4 cellular contexts compared by ENCODE assay signal in the genomic region with DNA sequence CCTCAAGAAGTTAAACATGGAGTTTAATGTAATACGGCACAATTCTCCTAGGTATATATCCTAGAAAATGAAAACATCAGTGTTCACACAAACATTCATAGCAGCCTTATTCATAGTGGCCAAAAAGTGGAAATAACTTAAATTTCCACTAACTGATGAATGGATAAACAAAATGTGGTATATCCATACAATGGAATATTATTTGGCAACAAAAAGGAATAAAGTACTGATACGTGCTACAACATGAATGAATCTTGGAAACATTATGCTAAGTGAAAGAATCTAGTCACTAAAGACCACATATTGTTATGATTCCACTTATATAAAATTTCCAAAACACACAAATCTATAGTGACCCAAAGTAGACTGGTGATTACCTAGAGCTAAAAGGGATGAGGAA.
A peak's percentile ranks its signal among the peaks of the same experiment; 100 is the strongest.
TF ChIP-seq lines count a peak whose summit lies in the region.

No MANE protein-coding gene starts in this region.

TF ChIP-seq in SK-N-SH treated with all-trans-retinoic acid at 6 μM for 48 hours, 23 proteins besides CTCF, POLR2A, EP300 and RAD21:
- TF ChIP-seq ZNF8 (CRISPR knock-in tag; IDR thresholded peaks at IDR 0.05) (peak; percentile 98), SNAI2 (CRISPR knock-in tag; IDR thresholded peaks at IDR 0.05) (no peak), ESRRG (CRISPR knock-in tag; IDR thresholded peaks at IDR 0.05) (no peak)

TF ChIP-seq in SK-N-SH, 30 proteins besides CTCF, POLR2A, EP300 and RAD21:
- TF ChIP-seq, protein P1, sequence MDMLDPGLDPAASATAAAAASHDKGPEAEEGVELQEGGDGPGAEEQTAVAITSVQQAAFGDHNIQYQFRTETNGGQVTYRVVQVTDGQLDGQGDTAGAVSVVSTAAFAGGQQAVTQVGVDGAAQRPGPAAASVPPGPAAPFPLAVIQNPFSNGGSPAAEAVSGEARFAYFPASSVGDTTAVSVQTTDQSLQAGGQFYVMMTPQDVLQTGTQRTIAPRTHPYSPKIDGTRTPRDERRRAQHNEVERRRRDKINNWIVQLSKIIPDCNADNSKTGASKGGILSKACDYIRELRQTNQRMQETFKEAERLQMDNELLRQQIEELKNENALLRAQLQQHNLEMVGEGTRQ (IDR thresholded peaks at IDR 0.05; ENCODE audit: borderline replicate concordance, low read depth, low read length), result no peak
- no peak for TF ChIP-seq RCOR1 (IDR thresholded peaks at IDR 0.05; ENCODE audit: low read length)
- TF ChIP-seq RFX5 (IDR thresholded peaks at IDR 0.05; ENCODE audit: low read length), result no peak
- no peak for TF ChIP-seq GATA2 (CRISPR knock-in tag; IDR thresholded peaks at IDR 0.05)
- TF ChIP-seq NFIC (IDR thresholded peaks at IDR 0.05; ENCODE audit: borderline replicate concordance), result no peak

TF ChIP-seq in HEK293, 187 proteins besides CTCF, POLR2A, EP300 and RAD21:
- TF ChIP-seq, protein P2, sequence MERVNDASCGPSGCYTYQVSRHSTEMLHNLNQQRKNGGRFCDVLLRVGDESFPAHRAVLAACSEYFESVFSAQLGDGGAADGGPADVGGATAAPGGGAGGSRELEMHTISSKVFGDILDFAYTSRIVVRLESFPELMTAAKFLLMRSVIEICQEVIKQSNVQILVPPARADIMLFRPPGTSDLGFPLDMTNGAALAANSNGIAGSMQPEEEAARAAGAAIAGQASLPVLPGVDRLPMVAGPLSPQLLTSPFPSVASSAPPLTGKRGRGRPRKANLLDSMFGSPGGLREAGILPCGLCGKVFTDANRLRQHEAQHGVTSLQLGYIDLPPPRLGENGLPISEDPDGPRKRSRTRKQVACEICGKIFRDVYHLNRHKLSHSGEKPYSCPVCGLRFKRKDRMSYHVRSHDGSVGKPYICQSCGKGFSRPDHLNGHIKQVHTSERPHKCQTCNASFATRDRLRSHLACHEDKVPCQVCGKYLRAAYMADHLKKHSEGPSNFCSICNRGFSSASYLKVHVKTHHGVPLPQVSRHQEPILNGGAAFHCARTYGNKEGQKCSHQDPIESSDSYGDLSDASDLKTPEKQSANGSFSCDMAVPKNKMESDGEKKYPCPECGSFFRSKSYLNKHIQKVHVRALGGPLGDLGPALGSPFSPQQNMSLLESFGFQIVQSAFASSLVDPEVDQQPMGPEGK (tag by site-specific recombination; IDR thresholded peaks at IDR 0.05), result no peak
- TF ChIP-seq ZNF184 (tag by site-specific recombination; IDR thresholded peaks at IDR 0.05) (no peak), ZNF146 (tag by site-specific recombination; IDR thresholded peaks at IDR 0.05) (peak; percentile 66; the same call in 1 of the 2 replicates)

TF ChIP-seq in K562, 482 proteins besides CTCF, POLR2A, EP300 and RAD21:
- TF ChIP-seq ZNF146 (CRISPR knock-in tag; IDR thresholded peaks at IDR 0.05; ENCODE audit: unreplicated experiment) (peak; percentile 52), RBM25 (IDR thresholded peaks at IDR 0.05; ENCODE audit: low read depth, low read length, severe bottlenecking) (peak; percentile 52)
- TF ChIP-seq, protein P3, sequence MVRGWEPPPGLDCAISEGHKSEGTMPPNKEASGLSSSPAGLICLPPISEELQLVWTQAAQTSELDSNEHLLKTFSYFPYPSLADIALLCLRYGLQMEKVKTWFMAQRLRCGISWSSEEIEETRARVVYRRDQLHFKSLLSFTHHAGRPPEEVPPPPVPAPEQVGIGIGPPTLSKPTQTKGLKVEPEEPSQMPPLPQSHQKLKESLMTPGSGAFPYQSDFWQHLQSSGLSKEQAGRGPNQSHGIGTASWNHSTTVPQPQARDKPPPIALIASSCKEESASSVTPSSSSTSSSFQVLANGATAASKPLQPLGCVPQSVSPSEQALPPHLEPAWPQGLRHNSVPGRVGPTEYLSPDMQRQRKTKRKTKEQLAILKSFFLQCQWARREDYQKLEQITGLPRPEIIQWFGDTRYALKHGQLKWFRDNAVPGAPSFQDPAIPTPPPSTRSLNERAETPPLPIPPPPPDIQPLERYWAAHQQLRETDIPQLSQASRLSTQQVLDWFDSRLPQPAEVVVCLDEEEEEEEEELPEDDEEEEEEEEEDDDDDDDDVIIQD (CRISPR knock-in tag; IDR thresholded peaks at IDR 0.05), result no peak
